13 cellular contexts compared by ENCODE assay signal in the genomic region with DNA sequence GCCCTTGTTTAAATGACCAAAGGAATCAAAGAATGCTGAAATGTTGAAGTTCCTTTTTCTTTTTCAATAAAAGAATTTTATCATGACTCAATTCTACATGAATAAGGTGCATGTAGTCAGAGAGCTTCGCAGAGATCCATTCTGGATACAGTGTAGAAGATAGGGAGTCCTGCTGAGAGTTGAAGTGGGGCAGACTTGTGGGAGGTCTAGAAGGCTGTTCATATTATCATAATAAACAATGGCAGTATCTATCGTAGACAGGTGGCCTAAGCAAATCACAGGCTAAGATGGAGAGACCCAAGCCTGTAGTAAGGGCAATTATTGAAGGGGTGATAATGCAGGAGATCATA.
DNase-seq lines count a peak whose midpoint lies in the region.
"Had no signal": no experiment of that assay in that cellular context is flagged by ENCODE, and none has a peak within 500 bp of the region (broad histone marks: within the 10 kb centered on the region; RNA-seq: fewer than 3 reads in every experiment).

No MANE protein-coding gene starts in this region.

- DNase-seq in NCI-H146 (lab: John Stamatoyannopoulos, UW) (peak; percentile 7), NCI-H146 treated with DMSO at 0.1 percent for 48 hours (lab: John Stamatoyannopoulos, UW; ENCODE audit: unreplicated experiment) (no peak), NCI-H748 (lab: John Stamatoyannopoulos, UW; ENCODE audit: unreplicated experiment) (peak; percentile 34), NCI-H748 treated with DMSO at 0.1 percent for 48 hours (lab: John Stamatoyannopoulos, UW) (no peak), NCI-H345 treated with DMSO at 0.1 percent for 48 hours (lab: John Stamatoyannopoulos, UW; ENCODE audit: unreplicated experiment) (peak; percentile 11)
- no peak for DNase-seq in stimulated activated CD4-positive, alpha-beta T cell treated with anti-CD3 and anti-CD28 coated beads, Interleukin-15, amount 100 ng/mL, for 24 hours
- DNase-seq: AML-193; Caco-2; Calu3; CD4-positive, alpha-beta T cell; CD8-positive, alpha-beta T cell; DMS79 treated with DMSO at 0.1 percent for 48 hours; GF-D8 had no signal

Comparison
In these comparisons a context has a peak if more than half of its experiments do, and no peak if none do; other contexts are left out.
1. DNase-seq: peak in NCI-H146 (single experiment), NCI-H748 (single experiment) and NCI-H345 treated with DMSO at 0.1 percent for 48 hours (single experiment); none in NCI-H146 treated with DMSO at 0.1 percent for 48 hours (single experiment), NCI-H748 treated with DMSO at 0.1 percent for 48 hours (single experiment) and stimulated activated CD4-positive, alpha-beta T cell treated with anti-CD3 and anti-CD28 coated beads, Interleukin-15, amount 100 ng/mL, for 24 hours (single experiment).